In genomic region chr10:109875151-109875568, GRCh38 we compare ENCODE assay signal across 14 cellular contexts. TPM values are rescaled to one million over a fixed set of nuclear protein-coding genes. Genes with fewer than 3 reads are reported as not detected.
DNase-seq lines count a peak whose midpoint lies in the region; ATAC-seq and TF ChIP-seq lines count a peak whose summit lies in the region.
"Had no signal": no experiment of that assay in that cellular context is flagged by ENCODE, and none has a peak within 500 bp of the region (broad histone marks: within the 10 kb centered on the region; RNA-seq: fewer than 3 reads in every experiment).

No MANE protein-coding gene starts in this region.

- H3K9me3 ChIP-seq in body of pancreas (no peaks in the 10 kb centered on the region), esophagus muscularis mucosa (no peaks in the 10 kb centered on the region), right cardiac atrium (ENCODE audit: control insufficient read depth, low read length) (no peaks in the 10 kb centered on the region)

- H3K36me3 ChIP-seq in body of pancreas (replicated peaks in 1 of 2; ENCODE audit: insufficient read depth in 1 of 2, low read depth in 2 of 2) (peaks cover 0 to 32% of the 10 kb centered on the region in 2 donors), esophagus muscularis mucosa (peaks cover 28 to 90% (median 62%) of the 10 kb centered on the region in 4 donors)

- 56 to 58% methylated on average over 7 of the region's 7 CpGs for WGBS in body of pancreas, 2 donors
- 36% methylated on average over 7 of the region's 7 CpGs for WGBS in esophagus muscularis mucosa
- 67% methylated on average over 7 of the region's 7 CpGs for WGBS in right cardiac atrium

- no peak overlapping the region for H3K27ac Mint-ChIP-seq in osteocyte (ENCODE audit: unreplicated experiment)
- H3K27ac Mint-ChIP-seq: CD4-positive, CD25-positive, alpha-beta regulatory T cell; H9 had no signal

- H3K4me1 Mint-ChIP-seq in osteocyte (ENCODE audit: unreplicated experiment), result no peaks in the 10 kb centered on the region
- H3K4me1 Mint-ChIP-seq: H9 had no signal

- H3K27ac ChIP-seq in body of pancreas (peak overlapping the region in 3 of 4 donors; percentile 40 to 60 (median 56)), esophagus muscularis mucosa (replicated peaks in 1 of 4) (peak overlapping the region; percentile 57 to 73 (median 70)), right cardiac atrium (ENCODE audit: low read length) (peak overlapping the region; percentile 56)
- H3K27ac ChIP-seq: RWPE1 had no signal

- H3K9me3 Mint-ChIP-seq in osteocyte (ENCODE audit: unreplicated experiment), result no peaks in the 10 kb centered on the region
- H3K9me3 Mint-ChIP-seq: CD4-positive, CD25-positive, alpha-beta regulatory T cell; H9 had no signal

- intact Hi-C loops in body of pancreas (cut with DNase I) (no loop called here), esophagus muscularis mucosa (cut with DNase I) (no loop called here), right cardiac atrium (cut with DNase I) (no loop called here)

- ATAC-seq in body of pancreas (peak; percentile 61), right cardiac atrium (peak; percentile 70 to 78), HG03139 (IDR thresholded peaks at IDR 0.05; ENCODE audit: unreplicated experiment) (no peak)
- ATAC-seq: K562 had no signal

- TF ChIP-seq EP300 in esophagus muscularis mucosa (IDR thresholded peaks at IDR 0.05), result no peak

- no peak overlapping the region for H3K4me3 Mint-ChIP-seq in osteocyte (ENCODE audit: unreplicated experiment)
- H3K4me3 Mint-ChIP-seq: CD4-positive, CD25-positive, alpha-beta regulatory T cell; H9 had no signal

- DNase-seq in body of pancreas, result no peak
- no peak for DNase-seq in esophagus muscularis mucosa (ENCODE audit: extremely low spot score)
- DNase-seq in right cardiac atrium, result no peak
- DNase-seq in osteocyte (ENCODE audit: extremely low spot score, unreplicated experiment), result peak; percentile 30
- no peak for DNase-seq in NCI-H524 (lab: John Stamatoyannopoulos, UW)
- no peak for DNase-seq in NCI-H2029 treated with DMSO at 0.1 percent for 48 hours (lab: John Stamatoyannopoulos, UW)
- DNase-seq in NCI-H1092 treated with DMSO at 0.1 percent for 48 hours (lab: John Stamatoyannopoulos, UW), result no peak
- DNase-seq: CD4-positive, CD25-positive, alpha-beta regulatory T cell; H9; NCI-H1436 treated with DMSO at 0.1 percent for 48 hours; NCI-H2107 had no signal

- no peaks in the 10 kb centered on the region for H3K27me3 ChIP-seq in body of pancreas
- no peaks in the 10 kb centered on the region for H3K27me3 ChIP-seq in esophagus muscularis mucosa
- no peaks in the 10 kb centered on the region for H3K27me3 ChIP-seq in right cardiac atrium (ENCODE audit: control insufficient read depth, insufficient read depth)

- TF ChIP-seq CTCF in body of pancreas (IDR thresholded peaks at IDR 0.05) (no peak), esophagus muscularis mucosa (IDR thresholded peaks at IDR 0.05) (no peak), osteocyte (IDR thresholded peaks at IDR 0.05) (no peak)

- H3K4me3 ChIP-seq in body of pancreas (no peak overlapping the region), esophagus muscularis mucosa (no peak overlapping the region), right cardiac atrium (ENCODE audit: low read length) (no peak overlapping the region)
- H3K4me3 ChIP-seq: K562 had no signal

- H3K27me3 Mint-ChIP-seq in osteocyte (ENCODE audit: unreplicated experiment), result no peaks in the 10 kb centered on the region
- H3K27me3 Mint-ChIP-seq: CD4-positive, CD25-positive, alpha-beta regulatory T cell had no signal

- H3K36me3 Mint-ChIP-seq in osteocyte (ENCODE audit: unreplicated experiment), result peaks cover 62% of the 10 kb centered on the region

- TF ChIP-seq POLR2A in body of pancreas (IDR thresholded peaks at IDR 0.05) (no peak), esophagus muscularis mucosa (IDR thresholded peaks at IDR 0.05; ENCODE audit: low read depth) (no peak)

- H3K4me1 ChIP-seq in body of pancreas (peaks cover 17% of the 10 kb centered on the region), esophagus muscularis mucosa (peaks cover 5 to 33% (median 31%) of the 10 kb centered on the region in 4 donors), right cardiac atrium (ENCODE audit: control insufficient read depth, insufficient read depth, low read length) (no peaks in the 10 kb centered on the region)

RNA-seq across cellular contexts. Expression of gene XPNPEP1, which starts 48.2 kb away (rescaled TPM):
- 100 to 1,000 TPM in 1 of 2 donors, 10 to 100 TPM in 1; 77.6 to 104 TPM for total RNA-seq in body of pancreas
- total RNA-seq in esophagus muscularis mucosa, result 10 to 100 TPM; 43.2 to 61.9 (median 48.8) TPM
- total RNA-seq in right cardiac atrium, result 10 to 100 TPM; 36.9 to 47.4 (median 39.1) TPM
- polyA plus RNA-seq in right cardiac atrium, result 20.7 TPM
- 74.5 and 86.5 TPM in 2 replicates for total RNA-seq in osteocyte
